In the genomic region with DNA sequence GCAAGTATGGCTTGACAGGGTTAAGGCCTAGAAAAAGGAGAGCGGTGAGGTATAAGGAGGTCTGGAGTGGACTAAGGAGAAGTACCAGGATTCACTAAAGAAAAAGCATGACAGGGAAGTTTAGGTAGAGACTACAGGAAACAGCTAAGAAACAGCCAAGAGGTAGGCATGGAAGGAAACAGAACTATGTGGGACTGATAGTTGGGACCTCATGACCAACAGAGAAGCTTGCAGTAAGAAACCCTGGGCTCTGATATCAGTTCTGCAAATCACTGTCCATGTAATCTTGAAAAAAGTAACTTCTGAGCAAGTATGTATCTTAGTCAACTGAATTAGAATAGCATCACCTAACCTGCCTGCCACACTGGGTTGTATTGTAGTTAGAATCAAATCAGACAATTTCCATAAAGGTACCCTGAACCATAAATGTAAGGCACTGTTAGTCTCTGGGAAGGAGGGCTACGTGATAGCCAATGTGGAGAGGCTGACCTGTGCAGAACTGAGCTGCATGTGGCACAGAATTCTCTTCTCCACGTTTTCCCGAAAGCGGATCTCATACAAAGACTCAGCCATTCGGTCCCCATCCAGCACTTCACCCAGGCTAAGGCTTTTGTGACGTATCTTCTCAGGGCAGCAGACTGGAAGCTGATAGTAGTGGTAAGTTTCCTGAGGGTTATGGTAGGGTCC, we compare ENCODE assay signal across 8 cellular contexts. TPM values are rescaled to one million over a fixed set of nuclear protein-coding genes. Genes with fewer than 3 reads are reported as not detected.
DNase-seq lines count a peak whose midpoint lies in the region; ATAC-seq and TF ChIP-seq lines count a peak whose summit lies in the region.

No MANE protein-coding gene starts in this region.

- peak overlapping the region; percentile 74 for H3K4me2 ChIP-seq in Karpas-422 (ENCODE audit: low read depth, low read length, poor library complexity, severe bottlenecking)

- no peaks in the 10 kb centered on the region for H3K9me3 ChIP-seq in Karpas-422 (ENCODE audit: low read length)

- peak overlapping the region; percentile 95 to 97 (median 95) for H3K27ac Mint-ChIP-seq in nephron

- H3K9ac ChIP-seq in Karpas-422 (ENCODE audit: low read length), result peak overlapping the region; percentile 89

- H3K4me3 ChIP-seq in AG10803 (ENCODE audit: low read length), result peak overlapping the region; percentile 93
- peak overlapping the region; percentile 72 for H3K4me3 ChIP-seq in Karpas-422 (ENCODE audit: low read length)
- peak overlapping the region; percentile 96 for H3K4me3 ChIP-seq in choroid plexus epithelial cell (ENCODE audit: low read depth, low read length)

- no peaks in the 10 kb centered on the region for H4K20me1 ChIP-seq in Karpas-422 (ENCODE audit: insufficient read depth, low read depth, low read length)

- DNase-seq in AG10803 (ENCODE audit: low read depth) (no peak), Karpas-422 (peak; percentile 51), choroid plexus epithelial cell (ENCODE audit: low read depth) (no peak), cerebellum (ENCODE audit: low spot score) (no peak), nucleus accumbens (lab: John Stamatoyannopoulos, UW) (no peak), H4 (ENCODE audit: low spot score) (no peak)

- ATAC-seq in GM21737 (IDR thresholded peaks at IDR 0.05; ENCODE audit: unreplicated experiment), result no peak

- H3K4me1 ChIP-seq in Karpas-422 (ENCODE audit: low read length), result peaks cover 43% of the 10 kb centered on the region

- peaks cover 43% of the 10 kb centered on the region for H3K4me1 Mint-ChIP-seq in nephron

- H3K4me3 Mint-ChIP-seq in nephron, result peak overlapping the region; percentile 90 to 99 (median 97)

- no peaks in the 10 kb centered on the region for H3K27me3 Mint-ChIP-seq in nephron (ENCODE audit: low read depth)

- H3K79me2 ChIP-seq in Karpas-422 (ENCODE audit: low read length), result peaks cover 37% of the 10 kb centered on the region

- H3K27me3 ChIP-seq in Karpas-422 (ENCODE audit: low read length), result no peaks in the 10 kb centered on the region

- peaks cover 38% of the 10 kb centered on the region for H3K36me3 Mint-ChIP-seq in nephron (ENCODE audit: low read depth)

- TF ChIP-seq CTCF in AG10803 (conservative IDR thresholded peaks at IDR 0.05; ENCODE audit: low read length) (no peak), choroid plexus epithelial cell (conservative IDR thresholded peaks at IDR 0.05; ENCODE audit: low read depth, low read length) (no peak), nephron (IDR thresholded peaks at IDR 0.05; ENCODE audit: unreplicated experiment in 3 of 3) (no peak)

- no peaks in the 10 kb centered on the region for H3K9me3 Mint-ChIP-seq in nephron

- peaks cover 27% of the 10 kb centered on the region for H3K36me3 ChIP-seq in Karpas-422 (ENCODE audit: insufficient read depth, low read length)

- no peaks in the 10 kb centered on the region for H3K9me2 ChIP-seq in Karpas-422 (replicated peaks; ENCODE audit: insufficient read depth, low read length)

- H3K27ac ChIP-seq in Karpas-422 (ENCODE audit: low read length), result peak overlapping the region; percentile 78; the same call in 1 of the 2 replicates

- no peak overlapping the region for H2AFZ ChIP-seq in Karpas-422 (ENCODE audit: low read length)

RNA-seq across cellular contexts. Expression of gene TM9SF1, which starts 0.9 kb away (rescaled TPM):
- 31.3 and 49.0 TPM in 2 replicates for total RNA-seq in Karpas-422 (2014; rRNA removed; shearing (Covaris generic); ENCODE audit: low replicate concordance)
- total RNA-seq in cerebellum, result 18.9 TPM
- 96.0 and 96.4 TPM in 2 replicates for total RNA-seq in H4 (2014; rRNA removed; shearing (Covaris generic))

RNA-seq across cellular contexts. Expression of gene IPO4, which starts 5.7 kb away (rescaled TPM):
- total RNA-seq in Karpas-422 (2014; rRNA removed; shearing (Covaris generic); ENCODE audit: low replicate concordance), result 48.9 and 118 TPM in 2 replicates
- total RNA-seq in cerebellum, result 14.5 TPM
- 42.7 and 49.3 TPM in 2 replicates for total RNA-seq in H4 (2014; rRNA removed; shearing (Covaris generic))

RNA-seq across cellular contexts. Expression of gene TSSK4, which starts 11.2 kb away (rescaled TPM):
- 4.2 TPM in 1 of 2 replicates, not detected in the other for total RNA-seq in Karpas-422 (2014; rRNA removed; shearing (Covaris generic); ENCODE audit: low replicate concordance)
- 0.27 TPM for total RNA-seq in cerebellum
- total RNA-seq in H4 (2014; rRNA removed; shearing (Covaris generic)), result not detected in 2 replicates

RNA-seq across cellular contexts. Expression of gene CHMP4A, which starts 19.0 kb away (rescaled TPM):
- total RNA-seq in Karpas-422 (2014; rRNA removed; shearing (Covaris generic); ENCODE audit: low replicate concordance), result 36.8 and 94.6 TPM in 2 replicates
- 26.9 TPM for total RNA-seq in cerebellum
- total RNA-seq in H4 (2014; rRNA removed; shearing (Covaris generic)), result 61.1 and 66.9 TPM in 2 replicates

RNA-seq across cellular contexts. Expression of gene MDP1, which starts 21.5 kb away (rescaled TPM):
- 30.7 and 35.4 TPM in 2 replicates for total RNA-seq in Karpas-422 (2014; rRNA removed; shearing (Covaris generic); ENCODE audit: low replicate concordance)
- 13.1 TPM for total RNA-seq in cerebellum
- total RNA-seq in H4 (2014; rRNA removed; shearing (Covaris generic)), result 35.6 and 36.7 TPM in 2 replicates
